Comparison of ENCODE assay signal across 8 cellular contexts in the genomic region with DNA sequence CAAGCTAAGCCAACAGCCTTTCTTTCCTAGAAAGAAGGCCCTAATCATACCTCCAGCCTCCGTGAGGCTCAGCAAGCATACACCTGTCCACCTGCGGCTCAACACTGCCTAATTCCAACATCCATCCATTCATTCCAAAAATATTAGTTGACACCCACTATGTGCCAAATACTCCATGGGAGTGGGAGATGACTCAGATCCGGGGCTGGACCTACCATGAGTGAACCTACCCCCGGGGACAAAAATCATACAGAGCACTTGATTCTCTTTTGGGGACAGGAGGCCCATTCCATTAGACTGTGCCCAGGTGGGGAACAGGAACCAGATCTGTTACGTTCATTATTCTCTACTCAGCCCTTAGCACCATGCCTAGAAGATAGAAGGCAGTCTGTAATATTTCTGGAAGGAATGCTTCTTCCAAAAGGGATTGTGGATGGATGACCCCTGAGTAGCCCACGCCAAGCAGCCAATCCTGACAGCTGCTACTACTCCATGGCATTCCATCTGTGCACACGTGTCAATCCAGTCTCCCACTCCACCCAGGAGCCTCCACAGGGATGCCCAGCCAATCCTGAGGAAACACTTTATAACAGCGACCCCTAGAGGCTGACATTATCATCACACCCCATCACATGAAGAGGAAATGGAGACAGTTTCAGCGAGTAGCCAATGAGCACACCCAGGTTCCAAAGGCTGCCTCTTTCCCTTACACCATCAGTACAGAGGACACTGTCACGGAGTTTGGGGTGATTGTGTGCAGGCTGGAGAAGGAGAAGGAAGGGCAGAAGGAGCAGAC.
DNase-seq lines count a peak whose midpoint lies in the region; ATAC-seq and TF ChIP-seq lines count a peak whose summit lies in the region.

No MANE protein-coding gene starts in this region.

- POLR2A ChIA-PET in WTC11 (lab: Charles Lee) = no interaction called here
- POLR2A ChIA-PET in CD8-positive, alpha-beta memory T cell (lab: Charles Lee) = no interaction called here

- CTCF ChIA-PET in activated CD8-positive, alpha-beta memory T cell treated with anti-CD3 and anti-CD28 coated beads, Interleukin-2, amount 10 ng/mL, durations not matched to agents 7 days and 5 days (lab: Charles Lee) = interaction anchor here (0.7 kb wide), 1 partner anchor 240 kb away, joined by 4 read pairs; no protein-coding TSS in a partner anchor
- CTCF ChIA-PET in WTC11 (lab: Charles Lee) = interaction anchor here (0.9 to 1.5 kb wide), 3 partner anchors 8 to 36 kb away, joined by 3 to 5 read pairs (median 4); no protein-coding TSS in a partner anchor
- CTCF ChIA-PET in CD8-positive, alpha-beta memory T cell (lab: Charles Lee) = no interaction called here

- H3K9me3 ChIP-seq in lower lobe of right lung = no peaks in the 10 kb centered on the region
- no peaks in the 10 kb centered on the region for H3K9me3 ChIP-seq in CD8-positive, alpha-beta memory T cell (ENCODE audit: low read length)

- DNase-seq in activated CD8-positive, alpha-beta memory T cell treated with anti-CD3 and anti-CD28 coated beads, Interleukin-2, amount 50 U/mL, for 48 hours = peak; percentile 56
- DNase-seq in activated CD8-positive, alpha-beta memory T cell treated with anti-CD3 and anti-CD28 coated beads, Interleukin-2, amount 10 ng/mL, durations not matched to agents 7 days and 5 days = no peak
- DNase-seq in M059J (ENCODE audit: low read depth) (peak; percentile 9), WTC11 (ENCODE audit: low spot score) (peak; percentile 72), lower lobe of right lung (no peak), T1000 (lab: John Stamatoyannopoulos, UW) (no peak)
- DNase-seq in CD8-positive, alpha-beta memory T cell = no peak

- peaks cover 12% of the 10 kb centered on the region for H3K27me3 ChIP-seq in lower lobe of right lung (ENCODE audit: low read depth)
- no peaks in the 10 kb centered on the region for H3K27me3 ChIP-seq in CD8-positive, alpha-beta memory T cell (ENCODE audit: insufficient read depth, low read length, poor library complexity, severe bottlenecking)

- H3K4me3 Mint-ChIP-seq in activated CD8-positive, alpha-beta memory T cell treated with anti-CD3 and anti-CD28 coated beads, Interleukin-2, amount 10 ng/mL, durations not matched to agents 7 days and 5 days = no peak overlapping the region
- H3K4me3 Mint-ChIP-seq in WTC11 = no peak overlapping the region
- H3K4me3 Mint-ChIP-seq in CD8-positive, alpha-beta memory T cell = no peak overlapping the region

- intact Hi-C loops in lower lobe of right lung (cut with DNase I) = no loop called here

- H3K36me3 Mint-ChIP-seq in activated CD8-positive, alpha-beta memory T cell treated with anti-CD3 and anti-CD28 coated beads, Interleukin-2, amount 10 ng/mL, durations not matched to agents 7 days and 5 days = no peaks in the 10 kb centered on the region
- no peaks in the 10 kb centered on the region for H3K36me3 Mint-ChIP-seq in WTC11
- no peaks in the 10 kb centered on the region for H3K36me3 Mint-ChIP-seq in CD8-positive, alpha-beta memory T cell

- H3K36me3 ChIP-seq in lower lobe of right lung = no peaks in the 10 kb centered on the region
- H3K36me3 ChIP-seq in CD8-positive, alpha-beta memory T cell (ENCODE audit: insufficient read depth, low read length) = no peaks in the 10 kb centered on the region

- H3K4me1 ChIP-seq in lower lobe of right lung = no peaks in the 10 kb centered on the region
- H3K4me1 ChIP-seq in CD8-positive, alpha-beta memory T cell (ENCODE audit: insufficient read depth, low read length) = no peaks in the 10 kb centered on the region

- H3K4me1 Mint-ChIP-seq in activated CD8-positive, alpha-beta memory T cell treated with anti-CD3 and anti-CD28 coated beads, Interleukin-2, amount 10 ng/mL, durations not matched to agents 7 days and 5 days = no peaks in the 10 kb centered on the region
- H3K4me1 Mint-ChIP-seq in WTC11 = peaks cover 21% of the 10 kb centered on the region
- no peaks in the 10 kb centered on the region for H3K4me1 Mint-ChIP-seq in CD8-positive, alpha-beta memory T cell

- no peaks in the 10 kb centered on the region for H3K9me3 Mint-ChIP-seq in activated CD8-positive, alpha-beta memory T cell treated with anti-CD3 and anti-CD28 coated beads, Interleukin-2, amount 10 ng/mL, durations not matched to agents 7 days and 5 days (ENCODE audit: low read depth)
- H3K9me3 Mint-ChIP-seq in WTC11 = no peaks in the 10 kb centered on the region
- no peaks in the 10 kb centered on the region for H3K9me3 Mint-ChIP-seq in CD8-positive, alpha-beta memory T cell

- no peak overlapping the region for H3K4me3 ChIP-seq in lower lobe of right lung
- no peak overlapping the region for H3K4me3 ChIP-seq in CD8-positive, alpha-beta memory T cell (ENCODE audit: low read length)

- peaks cover 11% of the 10 kb centered on the region for H3K27me3 Mint-ChIP-seq in activated CD8-positive, alpha-beta memory T cell treated with anti-CD3 and anti-CD28 coated beads, Interleukin-2, amount 10 ng/mL, durations not matched to agents 7 days and 5 days
- no peaks in the 10 kb centered on the region for H3K27me3 Mint-ChIP-seq in WTC11 (ENCODE audit: low read depth)
- peaks cover 5 to 12% of the 10 kb centered on the region in 2 donors for H3K27me3 Mint-ChIP-seq in CD8-positive, alpha-beta memory T cell

- H3K27ac Mint-ChIP-seq in activated CD8-positive, alpha-beta memory T cell treated with anti-CD3 and anti-CD28 coated beads, Interleukin-2, amount 10 ng/mL, durations not matched to agents 7 days and 5 days = no peak overlapping the region
- no peak overlapping the region for H3K27ac Mint-ChIP-seq in WTC11
- peak overlapping the region in 1 of 8 donors; percentile 20 for H3K27ac Mint-ChIP-seq in CD8-positive, alpha-beta memory T cell

- no peak overlapping the region for H3K27ac ChIP-seq in lower lobe of right lung
- H3K27ac ChIP-seq in CD8-positive, alpha-beta memory T cell (ENCODE audit: low read depth, low read length) = no peak overlapping the region

- no peak for ATAC-seq in activated CD8-positive, alpha-beta memory T cell treated with anti-CD3 and anti-CD28 coated beads, Interleukin-2, amount 10 ng/mL, durations not matched to agents 7 days and 5 days
- peak; percentile 81 for ATAC-seq in WTC11
- no peak for ATAC-seq in lower lobe of right lung
- no peak for ATAC-seq in HG03378 (IDR thresholded peaks at IDR 0.05; ENCODE audit: unreplicated experiment)

- peak; percentile 95 for TF ChIP-seq CTCF in WTC11 (IDR thresholded peaks at IDR 0.05)
- peak; percentile 24 for TF ChIP-seq CTCF in lower lobe of right lung (IDR thresholded peaks at IDR 0.05)

TF ChIP-seq in WTC11, 78 proteins besides CTCF, POLR2A, EP300 and RAD21:
- TF ChIP-seq FOXP1 (CRISPR knock-in tag; IDR thresholded peaks at IDR 0.05; ENCODE audit: borderline replicate concordance) (no peak), ELF4 (CRISPR knock-in tag; IDR thresholded peaks at IDR 0.05; ENCODE audit: low read depth) (no peak)
- TF ChIP-seq, protein P1, sequence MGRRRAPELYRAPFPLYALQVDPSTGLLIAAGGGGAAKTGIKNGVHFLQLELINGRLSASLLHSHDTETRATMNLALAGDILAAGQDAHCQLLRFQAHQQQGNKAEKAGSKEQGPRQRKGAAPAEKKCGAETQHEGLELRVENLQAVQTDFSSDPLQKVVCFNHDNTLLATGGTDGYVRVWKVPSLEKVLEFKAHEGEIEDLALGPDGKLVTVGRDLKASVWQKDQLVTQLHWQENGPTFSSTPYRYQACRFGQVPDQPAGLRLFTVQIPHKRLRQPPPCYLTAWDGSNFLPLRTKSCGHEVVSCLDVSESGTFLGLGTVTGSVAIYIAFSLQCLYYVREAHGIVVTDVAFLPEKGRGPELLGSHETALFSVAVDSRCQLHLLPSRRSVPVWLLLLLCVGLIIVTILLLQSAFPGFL (CRISPR knock-in tag; IDR thresholded peaks at IDR 0.05; ENCODE audit: borderline replicate concordance) = no peak
TF ChIP-seq in WTC11: peak in this region for 0.

Comparison
In these comparisons a context has a peak if more than half of its experiments do, and no peak if none do; other contexts are left out.
1. DNase-seq: peak in activated CD8-positive, alpha-beta memory T cell treated with anti-CD3 and anti-CD28 coated beads, Interleukin-2, amount 50 U/mL, for 48 hours (single experiment), M059J (single experiment) and WTC11 (single experiment); none in activated CD8-positive, alpha-beta memory T cell treated with anti-CD3 and anti-CD28 coated beads, Interleukin-2, amount 10 ng/mL, durations not matched to agents 7 days and 5 days (single experiment), lower lobe of right lung (single experiment), T1000 (single experiment) and CD8-positive, alpha-beta memory T cell (0 of 5).